ENCODE assay signal across 8 cellular contexts in the genomic region with DNA sequence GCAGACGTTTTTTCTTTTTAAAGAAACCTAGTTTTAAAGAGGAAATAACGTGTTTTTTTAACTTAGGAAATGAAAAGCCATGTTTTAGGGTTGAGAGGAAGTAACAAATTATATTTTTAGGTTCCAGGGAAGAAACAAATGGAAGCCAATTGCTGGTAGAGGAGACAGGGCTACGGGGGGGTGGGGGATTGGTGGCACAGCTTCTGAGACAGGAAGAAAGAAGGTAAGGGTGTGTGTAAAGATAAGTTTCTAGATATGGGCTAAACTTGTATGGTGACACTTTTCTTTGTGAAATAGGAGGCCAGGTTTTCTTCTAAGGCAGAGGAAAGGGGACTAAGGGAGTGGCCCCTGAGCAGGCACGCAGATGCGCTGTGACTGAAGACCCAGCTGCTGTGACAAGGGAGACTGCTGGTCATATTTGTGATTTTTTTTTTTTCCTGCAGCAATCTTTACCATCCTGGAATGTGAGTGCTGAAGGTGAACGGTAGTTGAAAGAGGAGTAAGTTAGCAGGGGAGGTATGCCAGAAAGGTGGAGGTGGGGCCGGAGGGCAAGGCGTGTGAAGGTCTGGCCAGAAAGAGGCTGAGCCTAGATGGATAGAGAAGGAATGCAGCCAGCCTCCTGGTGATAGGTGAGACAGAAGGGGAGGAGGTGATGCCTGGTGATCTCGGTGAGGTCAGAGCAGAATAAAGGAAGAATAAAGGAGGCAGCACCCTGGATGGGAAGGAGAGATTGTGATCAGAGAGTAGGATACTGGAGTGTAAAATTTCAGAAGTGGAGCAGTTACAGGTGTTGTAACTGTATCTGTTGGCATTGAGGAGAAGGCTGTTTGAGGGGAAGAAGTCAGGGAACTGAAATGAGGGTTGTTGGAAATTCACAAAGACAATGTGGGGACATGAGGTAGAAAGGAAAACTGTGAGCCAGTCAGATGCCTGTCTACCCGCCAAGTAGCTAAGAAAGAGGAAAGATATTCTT. TPM values are rescaled to one million over a fixed set of nuclear protein-coding genes. Genes with fewer than 3 reads are reported as not detected.
DNase-seq lines count a peak whose midpoint lies in the region; ATAC-seq, FAIRE-seq and TF ChIP-seq lines count a peak whose summit lies in the region.

No MANE protein-coding gene starts in this region.

- intact Hi-C loops in psoas muscle (cut with DNase I): no loop called here

- H3K27me3 Mint-ChIP-seq in T-helper 17 cell: no peaks in the 10 kb centered on the region

- H3K27ac Mint-ChIP-seq in T-helper 17 cell: peak overlapping the region; percentile 96

- no peaks in the 10 kb centered on the region for H3K9me3 ChIP-seq in T-helper 17 cell (ENCODE audit: control insufficient read depth, low read length, poor library complexity, severe bottlenecking)
- H3K9me3 ChIP-seq in psoas muscle: no peaks in the 10 kb centered on the region

- ATAC-seq in T-helper 17 cell (no peak), esophagus mucosa (peak; percentile 56), psoas muscle (no peak), HG03469 (IDR thresholded peaks at IDR 0.05; ENCODE audit: unreplicated experiment) (no peak), HG02759 (IDR thresholded peaks at IDR 0.05; ENCODE audit: unreplicated experiment) (no peak), HG03280 (IDR thresholded peaks at IDR 0.05; ENCODE audit: unreplicated experiment) (no peak)

- TF ChIP-seq POLR2A in H54 (IDR thresholded peaks at IDR 0.05; ENCODE audit: low read depth, low read length): no peak

- FAIRE-seq in H54 (lab: Jason Lieb, UNC): peak; percentile 45

- H3K27ac ChIP-seq in psoas muscle: no peak overlapping the region

- DNase-seq in H54 (ENCODE audit: insufficient read length, low spot score): no peak
- no peak for DNase-seq in T-helper 17 cell
- DNase-seq in psoas muscle: no peak
- DNase-seq in SW480 (ENCODE audit: low spot score): no peak

- H3K4me1 Mint-ChIP-seq in T-helper 17 cell: peaks cover 23% of the 10 kb centered on the region

- H3K27me3 ChIP-seq in psoas muscle (ENCODE audit: insufficient read depth in 3 of 3, low read length in 2 of 3): no peaks in the 10 kb centered on the region

- 67 to 68% (median 67%) methylated on average over 10 of the region's 10 CpGs for WGBS in psoas muscle, 3 donors

- TF ChIP-seq CTCF in psoas muscle (IDR thresholded peaks at IDR 0.05): no peak

- H3K4me1 ChIP-seq in psoas muscle: peaks cover 6% of the 10 kb centered on the region

- peak overlapping the region; percentile 99 for H3K4me3 Mint-ChIP-seq in T-helper 17 cell

- H3K36me3 ChIP-seq in psoas muscle (ENCODE audit: insufficient read depth in 1 of 2, low read depth in 1 of 2): peaks cover 8 to 16% of the 10 kb centered on the region in 2 donors

- H3K36me3 Mint-ChIP-seq in T-helper 17 cell (ENCODE audit: low read depth): peaks cover 4% of the 10 kb centered on the region

- H3K4me3 ChIP-seq in psoas muscle: peak overlapping the region; percentile 83

RNA-seq across cellular contexts. Expression of a gene that starts 1.7 kb away (rescaled TPM):
- total RNA-seq in T-helper 17 cell (1 to 10 TPM; 5.3 to 6.7 TPM), esophagus mucosa (12.8 TPM), psoas muscle (10 to 100 TPM; 12.0 to 22.3 (median 16.4) TPM)
- polyA plus RNA-seq in psoas muscle: 10 to 100 TPM; 13.7 to 17.3 (median 14.9) TPM

RNA-seq across cellular contexts. Expression of a gene that starts 32.0 kb away (rescaled TPM):
- total RNA-seq in T-helper 17 cell (1 to 10 TPM; 3.6 to 4.4 TPM), esophagus mucosa (3.0 TPM), psoas muscle (1 to 10 TPM; 1.9 to 5.6 (median 4.5) TPM)
- polyA plus RNA-seq in psoas muscle: 10 to 100 TPM in 2 of 3 donors, 1 to 10 TPM in 1; 7.4 to 20.1 (median 19.9) TPM
